In genomic region chr20:1939270-1939595, GRCh38 we compare ENCODE assay signal across 2 cellular contexts.
TF ChIP-seq lines count a peak whose summit lies in the region.

No MANE protein-coding gene starts in this region.

TF ChIP-seq in liver, 16 proteins besides CTCF, POLR2A, EP300 and RAD21:
- TF ChIP-seq, protein P1, sequence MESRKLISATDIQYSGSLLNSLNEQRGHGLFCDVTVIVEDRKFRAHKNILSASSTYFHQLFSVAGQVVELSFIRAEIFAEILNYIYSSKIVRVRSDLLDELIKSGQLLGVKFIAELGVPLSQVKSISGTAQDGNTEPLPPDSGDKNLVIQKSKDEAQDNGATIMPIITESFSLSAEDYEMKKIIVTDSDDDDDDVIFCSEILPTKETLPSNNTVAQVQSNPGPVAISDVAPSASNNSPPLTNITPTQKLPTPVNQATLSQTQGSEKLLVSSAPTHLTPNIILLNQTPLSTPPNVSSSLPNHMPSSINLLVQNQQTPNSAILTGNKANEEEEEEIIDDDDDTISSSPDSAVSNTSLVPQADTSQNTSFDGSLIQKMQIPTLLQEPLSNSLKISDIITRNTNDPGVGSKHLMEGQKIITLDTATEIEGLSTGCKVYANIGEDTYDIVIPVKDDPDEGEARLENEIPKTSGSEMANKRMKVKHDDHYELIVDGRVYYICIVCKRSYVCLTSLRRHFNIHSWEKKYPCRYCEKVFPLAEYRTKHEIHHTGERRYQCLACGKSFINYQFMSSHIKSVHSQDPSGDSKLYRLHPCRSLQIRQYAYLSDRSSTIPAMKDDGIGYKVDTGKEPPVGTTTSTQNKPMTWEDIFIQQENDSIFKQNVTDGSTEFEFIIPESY (IDR thresholded peaks at IDR 0.05) = peak; percentile 26
- TF ChIP-seq MAX (IDR thresholded peaks at IDR 0.05) (peak; percentile 70), TAF1 (conservative IDR thresholded peaks at IDR 0.05) (no peak), ATF3 (IDR thresholded peaks at IDR 0.05) (no peak), RXRA (IDR thresholded peaks at IDR 0.05) (peak; percentile 69 to 88), HNF4G (IDR thresholded peaks at IDR 0.05) (no peak), FOXA1 (IDR thresholded peaks at IDR 0.05) (no peak), EGR1 (IDR thresholded peaks at IDR 0.05; ENCODE audit: low read depth in 2 of 2) (no peak), GABPA (IDR thresholded peaks at IDR 0.05 in 1 of 2, conservative IDR thresholded peaks at IDR 0.05 in 1 of 2) (no peak), REST (IDR thresholded peaks at IDR 0.05) (no peak), HNF4A (conservative IDR thresholded peaks at IDR 0.05) (peak; percentile 86 to 87), JUND (IDR thresholded peaks at IDR 0.05) (peak in 1 of 2 donors; percentile 47), FOXA2 (IDR thresholded peaks at IDR 0.05) (no peak), YY1 (IDR thresholded peaks at IDR 0.05) (peak; percentile 72), NR2F2 (IDR thresholded peaks at IDR 0.05) (peak; percentile 55), SP1 (IDR thresholded peaks at IDR 0.05) (peak; percentile 82)
TF ChIP-seq in liver: peak in this region for 8.

TF ChIP-seq in HepG2, 621 proteins besides CTCF, POLR2A, EP300 and RAD21:
- no peak for TF ChIP-seq SPEN (CRISPR knock-in tag; IDR thresholded peaks at IDR 0.05; ENCODE audit: low read depth)
TF ChIP-seq in HepG2: peak in this region for 0.
